Comparison of ENCODE assay signal across 8 cellular contexts in the genomic region with DNA sequence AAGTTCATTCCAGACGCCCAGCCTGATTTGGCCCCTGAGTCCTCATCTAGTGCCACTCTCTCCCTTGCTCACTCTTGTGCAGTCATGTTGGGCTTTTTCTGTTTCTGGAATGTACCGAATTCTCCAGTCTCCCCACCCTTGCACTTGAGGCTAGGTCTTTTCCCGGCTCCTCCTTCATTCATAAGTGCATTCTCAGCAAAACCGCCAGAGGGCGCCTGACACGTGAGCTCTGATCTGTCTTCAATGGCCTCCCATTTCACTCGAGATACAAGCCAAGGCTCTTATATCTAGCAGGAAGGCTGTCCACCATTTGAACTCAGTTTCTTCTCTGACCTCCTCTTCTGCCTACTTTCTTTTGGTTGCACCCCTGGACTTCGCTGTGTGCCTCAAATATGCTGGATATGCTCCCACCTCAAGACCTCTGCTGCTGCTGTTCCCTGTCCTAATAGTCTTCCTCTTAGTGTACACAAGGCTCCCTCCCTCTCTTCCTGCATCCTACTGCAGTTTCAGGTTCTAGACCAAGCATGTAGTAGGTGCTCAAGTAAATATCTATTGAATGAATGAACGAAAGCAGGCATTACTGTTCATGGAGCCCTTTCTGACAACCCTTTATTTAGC.
DNase-seq lines count a peak whose midpoint lies in the region; FAIRE-seq and TF ChIP-seq lines count a peak whose summit lies in the region.

No MANE protein-coding gene starts in this region.

- CTCF ChIA-PET in RWPE1 (lab: Yijun Ruan, JAX) = interaction anchor here (0.6 to 1.5 kb wide), 20 partner anchors 18 to 334 kb away, joined by 3 to 5 read pairs (median 4); no protein-coding TSS in a partner anchor

- no peak overlapping the region for H3K27ac Mint-ChIP-seq in type B pancreatic cell

- WGBS in GM23248 (ENCODE audit: low coverage in 1 of 2, low lambda C conversion rate in 2 of 2, missing lambda C conversion rate in 2 of 2), 2 experiments = 24% methylated on average over 9 of the region's 9 CpGs

- H3K27ac ChIP-seq in GM23248 (peak overlapping the region; percentile 39), RWPE1 (peak overlapping the region; percentile 49; the same call in 1 of the 2 replicates), osteoblast (ENCODE audit: low read depth, low read length) (no peak overlapping the region)

- H3K4me3 ChIP-seq in GM23248 (no peak overlapping the region), osteoblast (ENCODE audit: insufficient read depth, low read length) (no peak overlapping the region)

- H4K20me1 ChIP-seq in GM23248 (ENCODE audit: insufficient read depth) = no peaks in the 10 kb centered on the region
- no peaks in the 10 kb centered on the region for H4K20me1 ChIP-seq in osteoblast (ENCODE audit: insufficient read depth, low read length)

- no peaks in the 10 kb centered on the region for H3K79me2 ChIP-seq in GM23248 (ENCODE audit: insufficient read depth)
- H3K79me2 ChIP-seq in osteoblast (ENCODE audit: insufficient read depth, low read length) = no peaks in the 10 kb centered on the region

- peaks cover 24% of the 10 kb centered on the region for H3F3A ChIP-seq in GM23248 (ENCODE audit: insufficient read depth)

- H3K4me3 Mint-ChIP-seq in type B pancreatic cell = no peak overlapping the region

- H3K4me1 ChIP-seq in GM23248 (ENCODE audit: insufficient read depth) (peaks cover 35% of the 10 kb centered on the region), osteoblast (ENCODE audit: insufficient read depth, low read length) (peaks cover 12% of the 10 kb centered on the region)

- peaks cover 10% of the 10 kb centered on the region for H3K27me3 Mint-ChIP-seq in type B pancreatic cell

- no peaks in the 10 kb centered on the region for H3K9me3 ChIP-seq in GM23248 (ENCODE audit: low read depth)
- no peaks in the 10 kb centered on the region for H3K9me3 ChIP-seq in osteoblast (ENCODE audit: low read depth, low read length)

- peak; percentile 54 for DNase-seq in GM04503 (ENCODE audit: low read depth)
- peak; percentile 79 for DNase-seq in GM23248
- peak; percentile 10 for DNase-seq in KG1 (lab: John Stamatoyannopoulos, UW)
- DNase-seq in RWPE1 (ENCODE audit: low spot score) = peak; percentile 91
- peak; percentile 43 for DNase-seq in activated T-helper 9 cell treated with anti-CD3 and anti-CD28 coated beads, Interleukin-2, amount 50 U/mL, for 16 hours (ENCODE audit: low read depth)
- DNase-seq in frontal cortex (ENCODE audit: low spot score in 2 of 2) = peak; percentile 24 to 55
- peak; percentile 62 for DNase-seq in osteoblast (ENCODE audit: insufficient read length, low spot score, missing footprints)
- peak; percentile 72 for DNase-seq in type B pancreatic cell (ENCODE audit: extremely low spot score, unreplicated experiment)

- H3K36me3 Mint-ChIP-seq in type B pancreatic cell = peaks cover 10% of the 10 kb centered on the region

- POLR2A ChIA-PET in RWPE1 (lab: Yijun Ruan, JAX; ENCODE audit: low non-redundant PET) = interaction anchor here (0.6 kb wide), 1 partner anchor 59 kb away, joined by 3 read pairs; no protein-coding TSS in a partner anchor

- H2AFZ ChIP-seq in GM23248 = peak overlapping the region; percentile 13; the same call in 1 of the 2 replicates
- H2AFZ ChIP-seq in osteoblast (ENCODE audit: low read length) = peak overlapping the region; percentile 75

- in situ Hi-C loops in GM23248 (cut with MboI) = loop anchor here (10.0 kb wide), 1 partner anchor 91 kb away; no protein-coding TSS in a partner anchor

- peak; percentile 92 for TF ChIP-seq CTCF in RWPE1 (conservative IDR thresholded peaks at IDR 0.05; ENCODE audit: low read depth)
- TF ChIP-seq CTCF in osteoblast (IDR thresholded peaks at IDR 0.05; ENCODE audit: extremely low read depth, low read depth, low read length) = peak; percentile 92
- peak; percentile 93 for TF ChIP-seq CTCF in type B pancreatic cell (conservative IDR thresholded peaks at IDR 0.05)

- FAIRE-seq in frontal cortex (lab: Jason Lieb, UNC) = no peak

- H3K4me2 ChIP-seq in GM23248 (ENCODE audit: unreplicated experiment) = peak overlapping the region; percentile 20
- no peak overlapping the region for H3K4me2 ChIP-seq in osteoblast (ENCODE audit: insufficient read depth, low read length)

- no peaks in the 10 kb centered on the region for H3K27me3 ChIP-seq in GM23248 (replicated peaks; ENCODE audit: insufficient read depth)
- no peaks in the 10 kb centered on the region for H3K27me3 ChIP-seq in osteoblast (ENCODE audit: insufficient read depth, low read length)

- H3K4me1 Mint-ChIP-seq in type B pancreatic cell (ENCODE audit: unreplicated experiment) = peaks cover 26% of the 10 kb centered on the region

- H3K9me2 ChIP-seq in GM23248 (ENCODE audit: insufficient read depth) = no peaks in the 10 kb centered on the region

- H3K36me3 ChIP-seq in GM23248 (ENCODE audit: low read depth) (no peaks in the 10 kb centered on the region), osteoblast (ENCODE audit: insufficient read depth, low read length) (no peaks in the 10 kb centered on the region)

- 0 out of 2 replicates have a peak overlapping the region, but pooled peaks have one; percentile 12 for H3K9ac ChIP-seq in GM23248

- no peaks in the 10 kb centered on the region for H3K9me3 Mint-ChIP-seq in type B pancreatic cell

Comparison
In these comparisons a context has a peak if more than half of its experiments do, and no peak if none do; other contexts are left out.
1. DNase-seq: peak in every context shown above with its lines; median percentile 91 in RWPE1; 79 in GM23248; 72 in type B pancreatic cell; 62 in osteoblast; 54 in GM04503; 43 in activated T-helper 9 cell treated with anti-CD3 and anti-CD28 coated beads, Interleukin-2, amount 50 U/mL, for 16 hours; 40 in frontal cortex; 10 in KG1.